15 cellular contexts compared by ENCODE assay signal in genomic region chr1:213523781-213524398, GRCh38.
"Had no signal": no experiment of that assay in that cellular context is flagged by ENCODE, and none has a peak within 500 bp of the region (broad histone marks: within the 10 kb centered on the region; RNA-seq: fewer than 3 reads in every experiment).

No MANE protein-coding gene starts in this region.

- H3K36me3 ChIP-seq: esophagus muscularis mucosa, gastroesophageal sphincter, tibial nerve had no signal

- H3K27ac ChIP-seq: body of pancreas, esophagus muscularis mucosa, gastroesophageal sphincter, tibial nerve had no signal

- H3K4me3 ChIP-seq: body of pancreas, esophagus muscularis mucosa, gastroesophageal sphincter, tibial nerve had no signal

- H3K4me1 ChIP-seq: body of pancreas, esophagus muscularis mucosa, gastroesophageal sphincter, tibial nerve had no signal

- ATAC-seq: activated CD8-positive, alpha-beta T cell treated with anti-CD3 and anti-CD28 coated beads for 36 hours; body of pancreas; gastroesophageal sphincter had no signal

- H3K9me3 ChIP-seq: body of pancreas, gastroesophageal sphincter had no signal

- H3K27me3 ChIP-seq: body of pancreas, esophagus muscularis mucosa, gastroesophageal sphincter, tibial nerve had no signal

- DNase-seq: activated CD4-positive, alpha-beta T cell treated with anti-CD3 and anti-CD28 coated beads, Interleukin-2, amount 10 ng/mL, durations not matched to agents 24 days and 14 days; activated CD8-positive, alpha-beta T cell treated with anti-CD3 and anti-CD28 coated beads for 36 hours; activated naive CD4-positive, alpha-beta T cell treated with Interleukin-2 at 50 U/mL for 16 hours; activated T-cell treated with anti-CD3 and anti-CD28 coated beads, Interleukin-2, amount 50 U/mL, for 1 hour; body of pancreas; central memory CD4-positive, alpha-beta T cell; cortex of kidney; effector CD4-positive, alpha-beta T cell; stimulated activated CD4-positive, alpha-beta T cell treated with anti-CD3 and anti-CD28 coated beads, Interleukin-2, amount 100 ng/mL, for 24 hours; stimulated activated naive CD4-positive, alpha-beta T cell treated with Interleukin-2 at 50 U/mL for 16 hours; T-helper 1 cell; T-helper 9 cell had no signal
